ENCODE assay signal across 23 cellular contexts in the genomic region with DNA sequence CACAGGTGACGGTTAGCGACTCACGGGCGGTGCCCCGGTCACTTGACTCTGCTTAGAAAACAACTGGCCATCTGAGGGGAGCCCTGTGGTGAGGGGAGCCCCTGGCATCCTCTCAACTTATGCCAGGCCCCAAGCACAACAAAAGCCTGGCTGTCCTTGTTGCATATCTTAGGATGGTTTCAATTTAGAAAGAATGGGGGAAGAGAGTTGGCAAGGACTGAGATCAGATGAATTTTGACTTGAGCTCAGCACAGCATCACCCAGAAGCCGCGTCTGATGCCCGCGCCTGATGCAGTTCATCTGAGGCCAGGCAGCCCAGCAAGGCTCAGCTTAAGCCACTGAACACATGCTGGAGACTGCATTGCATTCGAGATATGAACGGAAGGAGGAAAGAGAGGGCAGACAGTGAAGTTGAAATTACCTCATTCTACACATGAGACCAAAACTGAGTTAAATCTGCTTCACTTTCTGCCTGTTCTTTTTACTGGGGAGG. TPM values are rescaled to one million over a fixed set of nuclear protein-coding genes. Genes with fewer than 3 reads are reported as not detected.
"Had no signal": no experiment of that assay in that cellular context is flagged by ENCODE, and none has a peak within 500 bp of the region (broad histone marks: within the 10 kb centered on the region; RNA-seq: fewer than 3 reads in every experiment).

No MANE protein-coding gene starts in this region.

- H3K4me1 Mint-ChIP-seq: naive thymus-derived CD8-positive, alpha-beta T cell; stimulated activated naive B cell treated with anti-CD40 and anti-IgM and Interleukin-4, amounts not matched to agents 10 μg/mL and 1 μg/mL and 100 μg/mL, for 72 hours; stimulated activated naive CD8-positive, alpha-beta T cell treated with anti-CD3 and anti-CD28 coated beads, Interleukin-15, amount 100 ng/mL, for 72 hours had no signal

- H3K4me1 ChIP-seq: esophagus squamous epithelium, foreskin keratinocyte, testis, transverse colon had no signal

- H3K36me3 ChIP-seq: esophagus squamous epithelium, neutrophil, transverse colon had no signal

- ATAC-seq: foreskin keratinocyte; left lobe of liver; naive thymus-derived CD8-positive, alpha-beta T cell; sciatic nerve; stimulated activated naive B cell treated with anti-CD40 and anti-IgM and Interleukin-4, amounts not matched to agents 10 μg/mL and 1 μg/mL and 100 μg/mL, for 72 hours; stimulated activated naive CD8-positive, alpha-beta T cell treated with anti-CD3 and anti-CD28 coated beads, Interleukin-15, amount 100 ng/mL, for 72 hours had no signal

- H3K27me3 Mint-ChIP-seq: dendritic cell treated with granulocyte-macrophage colony-stimulating factor and Interleukin-4, amounts not matched to agents 40 ng/mL and 50 ng/mL, for 4 days had no signal

- H3K9me3 Mint-ChIP-seq: dendritic cell treated with granulocyte-macrophage colony-stimulating factor and Interleukin-4, amounts not matched to agents 40 ng/mL and 50 ng/mL, for 4 days; stimulated activated naive B cell treated with anti-CD40 and anti-IgM and Interleukin-4, amounts not matched to agents 10 μg/mL and 1 μg/mL and 100 μg/mL, for 72 hours; stimulated activated naive CD8-positive, alpha-beta T cell treated with anti-CD3 and anti-CD28 coated beads, Interleukin-15, amount 100 ng/mL, for 72 hours had no signal

- H3K27ac Mint-ChIP-seq: dendritic cell treated with granulocyte-macrophage colony-stimulating factor and Interleukin-4, amounts not matched to agents 40 ng/mL and 50 ng/mL, for 4 days; naive thymus-derived CD8-positive, alpha-beta T cell; stimulated activated naive B cell treated with anti-CD40 and anti-IgM and Interleukin-4, amounts not matched to agents 10 μg/mL and 1 μg/mL and 100 μg/mL, for 72 hours had no signal

- DNase-seq: esophagus squamous epithelium; foreskin keratinocyte; mammary epithelial cell; naive thymus-derived CD8-positive, alpha-beta T cell; stimulated activated CD4-positive, alpha-beta T cell treated with anti-CD3 and anti-CD28 coated beads, Interleukin-2, amount 100 ng/mL, for 24 hours; stimulated activated CD4-positive, alpha-beta T cell treated with anti-CD3 and anti-CD28 coated beads, Interleukin-4, amount 100 ng/mL, for 4 hours; stimulated activated naive B cell treated with anti-CD40 and anti-IgM and Interleukin-4, amounts not matched to agents 10 μg/mL and 1 μg/mL and 100 μg/mL, for 72 hours; stimulated activated naive CD8-positive, alpha-beta T cell treated with anti-CD3 and anti-CD28 coated beads, Interleukin-15, amount 100 ng/mL, for 72 hours; testis; transverse colon had no signal

- FAIRE-seq: colon had no signal

- H3K79me2 ChIP-seq: hepatocyte had no signal

- H3K4me2 ChIP-seq: hepatocyte had no signal

- H3K4me3 Mint-ChIP-seq: dendritic cell treated with granulocyte-macrophage colony-stimulating factor and Interleukin-4, amounts not matched to agents 40 ng/mL and 50 ng/mL, for 4 days; naive thymus-derived CD8-positive, alpha-beta T cell; stimulated activated naive B cell treated with anti-CD40 and anti-IgM and Interleukin-4, amounts not matched to agents 10 μg/mL and 1 μg/mL and 100 μg/mL, for 72 hours; stimulated activated naive CD8-positive, alpha-beta T cell treated with anti-CD3 and anti-CD28 coated beads, Interleukin-15, amount 100 ng/mL, for 72 hours had no signal

- H3K4me3 ChIP-seq: esophagus squamous epithelium, hepatocyte, skin epidermis, testis, transverse colon had no signal

- H3K27ac ChIP-seq: esophagus squamous epithelium, foreskin keratinocyte, hepatocyte, neutrophil, skin epidermis, testis, transverse colon had no signal

- H3K9me3 ChIP-seq: esophagus squamous epithelium, neutrophil, testis, transverse colon had no signal

- H3K36me3 Mint-ChIP-seq: naive thymus-derived CD8-positive, alpha-beta T cell; stimulated activated naive B cell treated with anti-CD40 and anti-IgM and Interleukin-4, amounts not matched to agents 10 μg/mL and 1 μg/mL and 100 μg/mL, for 72 hours had no signal

- H3K27me3 ChIP-seq: foreskin keratinocyte, neutrophil, testis, transverse colon had no signal

- H2AFZ ChIP-seq: hepatocyte had no signal

RNA-seq across cellular contexts. Expression of a gene that starts 36.8 kb away (rescaled TPM):
- total RNA-seq: epithelial cell of proximal tubule, esophagus squamous epithelium, foreskin keratinocyte, lower leg skin, mesenteric fat pad, osteoblast, sciatic nerve, subcutaneous adipose tissue, ureter had no signal
- polyA plus RNA-seq: foreskin keratinocyte, mammary epithelial cell had no signal
